Comparison of ENCODE assay signal across 2 cellular contexts in the genomic region with DNA sequence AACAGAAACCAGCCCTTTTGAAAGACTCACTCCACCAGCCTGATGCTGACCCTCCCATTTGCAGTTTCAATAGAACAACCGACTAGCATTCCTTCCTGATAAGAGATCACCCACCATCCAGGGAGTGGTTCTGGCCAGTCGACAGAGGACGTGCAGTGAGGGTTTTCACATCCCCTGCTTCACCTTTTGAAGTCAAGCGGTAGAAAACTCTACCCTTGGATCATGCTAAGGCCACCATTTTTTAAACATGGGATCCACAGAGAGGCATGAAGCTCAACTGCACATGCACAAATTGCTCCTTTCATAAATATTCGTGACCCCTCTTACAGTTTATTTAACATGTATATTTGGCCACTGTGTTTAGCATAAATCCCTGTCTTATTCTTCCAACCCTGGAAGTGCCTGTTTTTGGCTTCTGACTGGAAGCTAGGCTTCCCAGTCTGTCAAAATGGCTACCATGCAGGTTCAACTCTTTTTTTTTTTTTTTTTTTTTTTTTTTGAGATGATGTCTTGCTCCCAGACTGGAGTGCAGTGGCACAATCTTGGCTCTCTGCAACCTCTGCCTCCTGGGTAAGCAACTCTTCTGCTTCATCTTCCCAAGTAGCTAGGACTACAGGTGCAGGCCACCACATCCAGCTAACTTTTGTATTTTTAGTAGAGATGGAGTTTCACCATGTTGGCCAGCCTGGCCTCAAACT.
TF ChIP-seq lines count a peak whose summit lies in the region.

No MANE protein-coding gene starts in this region.

TF ChIP-seq in A549, 52 proteins besides CTCF, POLR2A, EP300 and RAD21:
- TF ChIP-seq FOSB (CRISPR knock-in tag; IDR thresholded peaks at IDR 0.05) (no peak), EHMT2 (IDR thresholded peaks at IDR 0.05; ENCODE audit: low read depth) (0 out of 2 replicates have a peak, but pooled peaks have one; percentile 29)

TF ChIP-seq in HepG2, 621 proteins besides CTCF, POLR2A, EP300 and RAD21:
- TF ChIP-seq HNRNPH1 (optimal IDR thresholded peaks at IDR 0.05; ENCODE audit: low read depth, low read length) (no peak), TAF15 (IDR thresholded peaks at IDR 0.05; ENCODE audit: low read depth, low read length, poor library complexity, severe bottlenecking) (no peak), RARG (CRISPR knock-in tag; IDR thresholded peaks at IDR 0.05; ENCODE audit: low read depth) (no peak), ZNF138 (CRISPR knock-in tag; IDR thresholded peaks at IDR 0.05; ENCODE audit: low read depth) (no peak), MTA3 (CRISPR knock-in tag; IDR thresholded peaks at IDR 0.05) (no peak), ZNF292 (CRISPR knock-in tag; IDR thresholded peaks at IDR 0.05; ENCODE audit: borderline replicate concordance, low read depth) (no peak), ZFP36L2 (CRISPR knock-in tag; IDR thresholded peaks at IDR 0.05) (no peak), NR1H2 (CRISPR knock-in tag; IDR thresholded peaks at IDR 0.05; ENCODE audit: borderline replicate concordance, low read depth) (no peak), RFX5 (IDR thresholded peaks at IDR 0.05; ENCODE audit: low read depth, low read length) (no peak), ZNF607 (CRISPR knock-in tag; IDR thresholded peaks at IDR 0.05; ENCODE audit: borderline replicate concordance) (no peak)
- TF ChIP-seq, protein P1, sequence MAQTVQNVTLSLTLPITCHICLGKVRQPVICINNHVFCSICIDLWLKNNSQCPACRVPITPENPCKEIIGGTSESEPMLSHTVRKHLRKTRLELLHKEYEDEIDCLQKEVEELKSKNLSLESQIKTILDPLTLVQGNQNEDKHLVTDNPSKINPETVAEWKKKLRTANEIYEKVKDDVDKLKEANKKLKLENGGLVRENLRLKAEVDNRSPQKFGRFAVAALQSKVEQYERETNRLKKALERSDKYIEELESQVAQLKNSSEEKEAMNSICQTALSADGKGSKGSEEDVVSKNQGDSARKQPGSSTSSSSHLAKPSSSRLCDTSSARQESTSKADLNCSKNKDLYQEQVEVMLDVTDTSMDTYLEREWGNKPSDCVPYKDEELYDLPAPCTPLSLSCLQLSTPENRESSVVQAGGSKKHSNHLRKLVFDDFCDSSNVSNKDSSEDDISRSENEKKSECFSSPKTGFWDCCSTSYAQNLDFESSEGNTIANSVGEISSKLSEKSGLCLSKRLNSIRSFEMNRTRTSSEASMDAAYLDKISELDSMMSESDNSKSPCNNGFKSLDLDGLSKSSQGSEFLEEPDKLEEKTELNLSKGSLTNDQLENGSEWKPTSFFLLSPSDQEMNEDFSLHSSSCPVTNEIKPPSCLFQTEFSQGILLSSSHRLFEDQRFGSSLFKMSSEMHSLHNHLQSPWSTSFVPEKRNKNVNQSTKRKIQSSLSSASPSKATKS (CRISPR knock-in tag; IDR thresholded peaks at IDR 0.05), result no peak
- TF ChIP-seq, protein P2, sequence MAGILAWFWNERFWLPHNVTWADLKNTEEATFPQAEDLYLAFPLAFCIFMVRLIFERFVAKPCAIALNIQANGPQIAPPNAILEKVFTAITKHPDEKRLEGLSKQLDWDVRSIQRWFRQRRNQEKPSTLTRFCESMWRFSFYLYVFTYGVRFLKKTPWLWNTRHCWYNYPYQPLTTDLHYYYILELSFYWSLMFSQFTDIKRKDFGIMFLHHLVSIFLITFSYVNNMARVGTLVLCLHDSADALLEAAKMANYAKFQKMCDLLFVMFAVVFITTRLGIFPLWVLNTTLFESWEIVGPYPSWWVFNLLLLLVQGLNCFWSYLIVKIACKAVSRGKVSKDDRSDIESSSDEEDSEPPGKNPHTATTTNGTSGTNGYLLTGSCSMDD (CRISPR knock-in tag; IDR thresholded peaks at IDR 0.05), result no peak
- TF ChIP-seq, protein P3, sequence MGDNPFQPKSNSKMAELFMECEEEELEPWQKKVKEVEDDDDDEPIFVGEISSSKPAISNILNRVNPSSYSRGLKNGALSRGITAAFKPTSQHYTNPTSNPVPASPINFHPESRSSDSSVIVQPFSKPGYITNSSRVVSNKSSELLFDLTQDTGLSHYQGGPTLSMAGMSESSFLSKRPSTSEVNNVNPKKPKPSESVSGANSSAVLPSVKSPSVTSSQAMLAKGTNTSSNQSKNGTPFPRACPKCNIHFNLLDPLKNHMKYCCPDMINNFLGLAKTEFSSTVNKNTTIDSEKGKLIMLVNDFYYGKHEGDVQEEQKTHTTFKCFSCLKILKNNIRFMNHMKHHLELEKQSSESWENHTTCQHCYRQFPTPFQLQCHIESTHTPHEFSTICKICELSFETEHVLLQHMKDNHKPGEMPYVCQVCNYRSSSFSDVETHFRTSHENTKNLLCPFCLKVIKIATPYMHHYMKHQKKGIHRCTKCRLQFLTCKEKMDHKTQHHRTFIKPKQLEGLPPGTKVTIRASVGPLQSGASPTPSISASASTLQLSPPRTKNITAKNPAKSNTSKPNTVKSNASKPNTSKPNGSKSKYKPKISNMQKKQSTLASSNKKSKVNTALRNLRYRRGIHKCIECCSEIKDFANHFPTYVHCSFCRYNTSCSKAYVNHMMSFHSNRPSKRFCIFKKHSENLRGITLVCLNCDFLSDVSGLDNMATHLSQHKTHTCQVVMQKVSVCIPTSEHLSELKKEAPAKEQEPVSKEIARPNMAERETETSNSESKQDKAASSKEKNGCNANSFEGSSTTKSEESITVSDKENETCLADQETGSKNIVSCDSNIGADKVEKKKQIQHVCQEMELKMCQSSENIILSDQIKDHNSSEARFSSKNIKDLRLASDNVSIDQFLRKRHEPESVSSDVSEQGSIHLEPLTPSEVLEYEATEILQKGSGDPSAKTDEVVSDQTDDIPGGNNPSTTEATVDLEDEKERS (CRISPR knock-in tag; IDR thresholded peaks at IDR 0.05), result no peak
- TF ChIP-seq, protein P4, sequence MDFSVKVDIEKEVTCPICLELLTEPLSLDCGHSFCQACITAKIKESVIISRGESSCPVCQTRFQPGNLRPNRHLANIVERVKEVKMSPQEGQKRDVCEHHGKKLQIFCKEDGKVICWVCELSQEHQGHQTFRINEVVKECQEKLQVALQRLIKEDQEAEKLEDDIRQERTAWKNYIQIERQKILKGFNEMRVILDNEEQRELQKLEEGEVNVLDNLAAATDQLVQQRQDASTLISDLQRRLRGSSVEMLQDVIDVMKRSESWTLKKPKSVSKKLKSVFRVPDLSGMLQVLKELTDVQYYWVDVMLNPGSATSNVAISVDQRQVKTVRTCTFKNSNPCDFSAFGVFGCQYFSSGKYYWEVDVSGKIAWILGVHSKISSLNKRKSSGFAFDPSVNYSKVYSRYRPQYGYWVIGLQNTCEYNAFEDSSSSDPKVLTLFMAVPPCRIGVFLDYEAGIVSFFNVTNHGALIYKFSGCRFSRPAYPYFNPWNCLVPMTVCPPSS (IDR thresholded peaks at IDR 0.05), result no peak
